Comparison of ENCODE assay signal across 12 cellular contexts in the genomic region with DNA sequence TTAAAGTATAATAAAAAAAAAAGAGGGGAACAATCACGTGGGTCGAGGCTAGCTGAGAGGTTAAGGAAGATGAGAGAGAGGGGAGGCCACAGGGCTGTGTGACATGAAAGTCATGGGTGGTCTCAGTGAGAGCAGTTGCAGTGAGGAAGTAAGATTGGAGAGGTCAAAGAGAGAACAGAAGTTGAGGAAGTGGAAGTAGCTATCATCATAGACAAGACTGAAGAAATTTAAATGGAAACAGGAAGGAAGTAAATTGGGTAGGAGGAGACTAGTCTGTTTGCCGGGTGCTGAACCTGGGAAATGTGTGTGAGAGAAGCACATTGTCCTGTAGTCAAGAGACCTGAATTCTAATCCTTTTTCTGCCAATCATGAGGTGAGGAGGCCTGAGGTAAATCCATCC.
DNase-seq lines count a peak whose midpoint lies in the region; ATAC-seq, FAIRE-seq and TF ChIP-seq lines count a peak whose summit lies in the region.
"Had no signal": no experiment of that assay in that cellular context is flagged by ENCODE, and none has a peak within 500 bp of the region (broad histone marks: within the 10 kb centered on the region; RNA-seq: fewer than 3 reads in every experiment).

No MANE protein-coding gene starts in this region.

- H3K36me3 ChIP-seq in GM12878 (ENCODE audit: control insufficient read depth in 2 of 2, insufficient read depth in 2 of 2, low read length in 1 of 2) (no peaks in the 10 kb centered on the region), thymus (ENCODE audit: control insufficient read depth, insufficient read depth) (no peaks in the 10 kb centered on the region), hepatocyte (replicated peaks; ENCODE audit: insufficient read depth, low read depth) (no peaks in the 10 kb centered on the region)
- H3K36me3 ChIP-seq: esophagus muscularis mucosa had no signal

- no peak overlapping the region for H3K9ac ChIP-seq in GM12878 (ENCODE audit: control insufficient read depth, insufficient read depth, low read length)
- H3K9ac ChIP-seq: KMS-11 had no signal

- CTCF ChIA-PET in GM12878 (lab: Yijun Ruan, JAX), result interaction anchor here (0.9 to 1.5 kb wide), 5 partner anchors 12 to 179 kb away, joined by 3 to 4 read pairs (median 3); no protein-coding TSS in a partner anchor

- intact Hi-C loops in left ventricle myocardium superior (cut with micrococcal nuclease) (no loop called here), cardiac septum (cut with DNase I) (no loop called here), GM12878 (cut with micrococcal nuclease; ENCODE audit: unreplicated experiment) (no loop called here)

- no peak for FAIRE-seq in GM12878 (lab: Jason Lieb, UNC)

- H3K4me1 ChIP-seq in GM12878 (ENCODE audit: control insufficient read depth, insufficient read depth, low read length) (peaks cover 11% of the 10 kb centered on the region), thymus (ENCODE audit: control insufficient read depth, insufficient read depth, low read length) (peaks cover 4% of the 10 kb centered on the region), hepatocyte (ENCODE audit: insufficient read depth) (no peaks in the 10 kb centered on the region)

- TF ChIP-seq POLR2A in GM12878 (IDR thresholded peaks at IDR 0.05; ENCODE audit: low read depth, low read length), result no peak

- H3K9me3 ChIP-seq in GM12878 (replicated peaks; ENCODE audit: control insufficient read depth, insufficient read depth, low read length), result peaks cover 10% of the 10 kb centered on the region; the same call in 2 of the 3 replicates
- no peaks in the 10 kb centered on the region for H3K9me3 ChIP-seq in thymus (ENCODE audit: control insufficient read depth)
- no peaks in the 10 kb centered on the region for H3K9me3 ChIP-seq in hepatocyte (ENCODE audit: low read depth)
- H3K9me3 ChIP-seq: esophagus muscularis mucosa had no signal

- TF ChIP-seq RAD21 in GM12878 (IDR thresholded peaks at IDR 0.05; ENCODE audit: insufficient read depth, low read depth, low read length), result no peak

- no peaks in the 10 kb centered on the region for H4K20me1 ChIP-seq in GM12878 (ENCODE audit: control insufficient read depth, insufficient read depth)
- no peaks in the 10 kb centered on the region for H4K20me1 ChIP-seq in hepatocyte (ENCODE audit: insufficient read depth, poor library complexity, severe bottlenecking)

- RAD21 ChIA-PET in GM12878 (lab: Charles Lee; ENCODE audit: unreplicated experiment), result interaction anchor here (0.6 to 1.3 kb wide), 3 partner anchors 8 to 88 kb away, joined by 3 to 8 read pairs (median 3); no protein-coding TSS in a partner anchor

- TF ChIP-seq CTCF in GM12878 (IDR thresholded peaks at IDR 0.05 in 2 of 3, conservative IDR thresholded peaks at IDR 0.05 in 1 of 3; ENCODE audit: control insufficient read depth in 2 of 3, extremely low read depth in 1 of 3, insufficient read depth in 1 of 3, low read depth in 3 of 3, low read length in 3 of 3), result no peak
- no peak for TF ChIP-seq CTCF in hepatocyte (IDR thresholded peaks at IDR 0.05; ENCODE audit: poor library complexity)

- no peak overlapping the region for H3K4me2 ChIP-seq in GM12878 (ENCODE audit: control insufficient read depth, insufficient read depth)
- no peak overlapping the region for H3K4me2 ChIP-seq in hepatocyte
- H3K4me2 ChIP-seq: KMS-11 had no signal

- ATAC-seq in left ventricle myocardium superior, result peak; percentile 34
- peak; percentile 32 for ATAC-seq in GM12878

- BruUV-seq in GM12878 (replicated peaks; lab: Mats Ljungman, UMichigan), result no TSS peak

- POLR2A ChIA-PET in GM12878 (lab: Charles Lee), result interaction anchor here (1.0 to 1.4 kb wide), 2 partner anchors 19 to 85 kb away, joined by 3 read pairs; no protein-coding TSS in a partner anchor

- SMC1A ChIA-PET in GM12878 (lab: Charles Lee; ENCODE audit: uncharacterized antibody, unreplicated experiment), result interaction anchor here (0.7 to 3.1 kb wide), 12 partner anchors 9 to 213 kb away, joined by 3 to 13 read pairs (median 4); no protein-coding TSS in a partner anchor

- no peak overlapping the region for H3K4me3 ChIP-seq in GM12878
- no peak overlapping the region for H3K4me3 ChIP-seq in thymus (ENCODE audit: low read length)
- H3K4me3 ChIP-seq in hepatocyte, result no peak overlapping the region
- H3K4me3 ChIP-seq: esophagus muscularis mucosa had no signal

- H2AFZ ChIP-seq in GM12878 (ENCODE audit: control insufficient read depth, low read depth, low read length) (peak overlapping the region; percentile 36; the same call in 1 of the 2 replicates), hepatocyte (no peak overlapping the region)

- WGBS in GM12878 (ENCODE audit: insufficient coverage, insufficient replicate concordance, low lambda C conversion rate, missing lambda C conversion rate), result 2% methylated on average over 3 of the region's 3 CpGs
- WGBS in thymus, result 79% methylated on average over 3 of the region's 3 CpGs
- WGBS in hepatocyte (ENCODE audit: low lambda C conversion rate, missing lambda C conversion rate), result 90% methylated on average over 3 of the region's 3 CpGs

- H3K27ac ChIP-seq in GM12878 (ENCODE audit: control insufficient read depth, insufficient read depth), result no peak overlapping the region
- H3K27ac ChIP-seq in thymus (ENCODE audit: low read depth), result peak overlapping the region; percentile 1
- H3K27ac ChIP-seq in hepatocyte, result no peak overlapping the region
- H3K27ac ChIP-seq: esophagus muscularis mucosa, KMS-11 had no signal

- H3K79me2 ChIP-seq in GM12878 (ENCODE audit: control insufficient read depth, insufficient read depth, low read length), result no peaks in the 10 kb centered on the region
- no peaks in the 10 kb centered on the region for H3K79me2 ChIP-seq in hepatocyte

- in situ Hi-C loops in GM12878 (cut with MboI), result no loop called here

- H3K27me3 ChIP-seq in GM12878 (replicated peaks in 1 of 2; ENCODE audit: control insufficient read depth in 2 of 2, insufficient read depth in 2 of 2, low read length in 1 of 2) (no peaks in the 10 kb centered on the region), thymus (ENCODE audit: control insufficient read depth, insufficient read depth) (no peaks in the 10 kb centered on the region), hepatocyte (no peaks in the 10 kb centered on the region)
- H3K27me3 ChIP-seq: esophagus muscularis mucosa had no signal

- no peak for DNase-seq in left ventricle myocardium superior
- DNase-seq in cardiac septum (ENCODE audit: low spot score), result no peak
- peak; percentile 79 for DNase-seq in NOMO-1 treated with dmso at 0.1 percent for 144 hours (lab: John Stamatoyannopoulos, UW; ENCODE audit: unreplicated experiment)
- no peak for DNase-seq in GM12878 (ENCODE audit: low read depth, low spot score)
- DNase-seq in hepatocyte (ENCODE audit: low spot score), result no peak
- no peak for DNase-seq in HuH-7 (ENCODE audit: low spot score)
- no peak for DNase-seq in NCI-H146 (lab: John Stamatoyannopoulos, UW)
- DNase-seq: activated naive CD4-positive, alpha-beta T cell treated with Interleukin-2 at 50 U/mL for 16 hours; posterior cingulate gyrus had no signal

- TF ChIP-seq EP300 in GM12878 (IDR thresholded peaks at IDR 0.05; ENCODE audit: borderline replicate concordance in 1 of 2, control insufficient read depth in 1 of 2, low read depth in 2 of 2, low read length in 2 of 2), result no peak

- H3K9me2 ChIP-seq in hepatocyte (replicated peaks; ENCODE audit: insufficient read depth), result no peaks in the 10 kb centered on the region

TF ChIP-seq in GM12878, 131 proteins besides CTCF, POLR2A, EP300 and RAD21:
- TF ChIP-seq ZSCAN29 (IDR thresholded peaks at IDR 0.05), result no peak
- peak; percentile 71 for TF ChIP-seq SPI1 (IDR thresholded peaks at IDR 0.05; ENCODE audit: borderline replicate concordance, insufficient read depth, low read depth, low read length)
- peak in 1 of 2 experiments; percentile 93; a peak in 2 of 4 replicates for TF ChIP-seq ETV6 (conservative IDR thresholded peaks at IDR 0.05 in 1 of 2, IDR thresholded peaks at IDR 0.05 in 1 of 2; ENCODE audit: borderline replicate concordance in 1 of 2, low read depth in 1 of 2)
